In the genomic region with DNA sequence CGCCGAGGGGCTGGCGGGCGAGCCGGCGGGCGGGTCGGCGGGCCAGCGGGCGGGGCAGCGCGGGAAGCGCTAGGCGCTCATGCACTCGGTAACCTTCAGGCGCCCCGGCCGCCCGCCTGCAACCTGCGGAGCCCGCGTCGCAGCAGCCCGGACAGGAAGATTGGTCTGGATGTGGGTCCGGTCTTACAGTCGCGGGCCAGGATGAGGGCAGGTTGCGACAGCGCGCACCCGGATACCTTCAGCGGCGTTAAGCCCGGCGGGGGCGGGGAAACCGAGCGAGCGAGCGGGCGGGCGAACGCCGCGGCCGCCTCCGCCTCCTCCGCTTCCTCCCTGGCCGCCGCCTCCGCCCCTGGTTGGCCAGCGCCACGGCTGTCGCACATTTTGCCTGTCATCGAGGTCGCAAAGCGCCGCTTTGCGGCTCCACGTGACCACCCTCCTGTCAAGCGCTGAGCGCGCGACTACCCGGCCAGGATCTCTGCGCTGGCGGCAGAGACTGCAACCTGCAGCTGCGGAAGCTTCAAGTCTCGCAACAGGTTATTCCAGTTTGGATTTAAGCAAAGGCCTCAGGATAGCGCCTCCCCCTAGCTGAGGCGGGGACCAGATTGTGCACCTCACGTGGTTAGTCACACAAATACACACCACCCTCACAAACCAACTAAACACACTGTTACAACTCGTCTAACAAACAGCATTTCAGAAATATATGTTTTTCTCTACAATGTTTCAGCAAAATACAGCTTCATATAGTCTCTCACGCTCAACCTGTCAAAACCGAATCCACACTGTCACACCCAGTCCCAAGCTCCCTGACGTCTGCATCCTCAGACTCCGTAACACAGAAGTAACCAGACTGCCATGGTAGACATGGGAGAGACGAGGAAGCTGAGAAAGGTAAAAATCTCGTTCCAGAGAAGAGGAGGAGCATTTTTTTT, we compare ENCODE assay signal across 1 cellular context.
TF ChIP-seq lines count a peak whose summit lies in the region.

Gene FAF1, minus strand, starts transcription at position 355 of the 932 bp plus-strand sequence. CDS start 456 bp downstream, outside the sequence.

TF ChIP-seq in K562, 482 proteins besides CTCF, POLR2A, EP300 and RAD21 (continued from another document and continues in another):
- peak; percentile 95 for TF ChIP-seq TBP (optimal IDR thresholded peaks at IDR 0.05; ENCODE audit: low read depth, low read length)
- no peak for TF ChIP-seq ZNF134 (CRISPR knock-in tag; conservative IDR thresholded peaks at IDR 0.05)
- TF ChIP-seq EHMT2 (IDR thresholded peaks at IDR 0.05) = no peak
- no peak for TF ChIP-seq GTF3C2 (IDR thresholded peaks at IDR 0.05; ENCODE audit: borderline replicate concordance, extremely low read depth, insufficient read length)
- TF ChIP-seq, protein P1, sequence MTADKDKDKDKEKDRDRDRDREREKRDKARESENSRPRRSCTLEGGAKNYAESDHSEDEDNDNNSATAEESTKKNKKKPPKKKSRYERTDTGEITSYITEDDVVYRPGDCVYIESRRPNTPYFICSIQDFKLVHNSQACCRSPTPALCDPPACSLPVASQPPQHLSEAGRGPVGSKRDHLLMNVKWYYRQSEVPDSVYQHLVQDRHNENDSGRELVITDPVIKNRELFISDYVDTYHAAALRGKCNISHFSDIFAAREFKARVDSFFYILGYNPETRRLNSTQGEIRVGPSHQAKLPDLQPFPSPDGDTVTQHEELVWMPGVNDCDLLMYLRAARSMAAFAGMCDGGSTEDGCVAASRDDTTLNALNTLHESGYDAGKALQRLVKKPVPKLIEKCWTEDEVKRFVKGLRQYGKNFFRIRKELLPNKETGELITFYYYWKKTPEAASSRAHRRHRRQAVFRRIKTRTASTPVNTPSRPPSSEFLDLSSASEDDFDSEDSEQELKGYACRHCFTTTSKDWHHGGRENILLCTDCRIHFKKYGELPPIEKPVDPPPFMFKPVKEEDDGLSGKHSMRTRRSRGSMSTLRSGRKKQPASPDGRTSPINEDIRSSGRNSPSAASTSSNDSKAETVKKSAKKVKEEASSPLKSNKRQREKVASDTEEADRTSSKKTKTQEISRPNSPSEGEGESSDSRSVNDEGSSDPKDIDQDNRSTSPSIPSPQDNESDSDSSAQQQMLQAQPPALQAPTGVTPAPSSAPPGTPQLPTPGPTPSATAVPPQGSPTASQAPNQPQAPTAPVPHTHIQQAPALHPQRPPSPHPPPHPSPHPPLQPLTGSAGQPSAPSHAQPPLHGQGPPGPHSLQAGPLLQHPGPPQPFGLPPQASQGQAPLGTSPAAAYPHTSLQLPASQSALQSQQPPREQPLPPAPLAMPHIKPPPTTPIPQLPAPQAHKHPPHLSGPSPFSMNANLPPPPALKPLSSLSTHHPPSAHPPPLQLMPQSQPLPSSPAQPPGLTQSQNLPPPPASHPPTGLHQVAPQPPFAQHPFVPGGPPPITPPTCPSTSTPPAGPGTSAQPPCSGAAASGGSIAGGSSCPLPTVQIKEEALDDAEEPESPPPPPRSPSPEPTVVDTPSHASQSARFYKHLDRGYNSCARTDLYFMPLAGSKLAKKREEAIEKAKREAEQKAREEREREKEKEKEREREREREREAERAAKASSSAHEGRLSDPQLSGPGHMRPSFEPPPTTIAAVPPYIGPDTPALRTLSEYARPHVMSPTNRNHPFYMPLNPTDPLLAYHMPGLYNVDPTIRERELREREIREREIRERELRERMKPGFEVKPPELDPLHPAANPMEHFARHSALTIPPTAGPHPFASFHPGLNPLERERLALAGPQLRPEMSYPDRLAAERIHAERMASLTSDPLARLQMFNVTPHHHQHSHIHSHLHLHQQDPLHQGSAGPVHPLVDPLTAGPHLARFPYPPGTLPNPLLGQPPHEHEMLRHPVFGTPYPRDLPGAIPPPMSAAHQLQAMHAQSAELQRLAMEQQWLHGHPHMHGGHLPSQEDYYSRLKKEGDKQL (CRISPR knock-in tag; IDR thresholded peaks at IDR 0.05; ENCODE audit: borderline replicate concordance) = no peak
- TF ChIP-seq PHTF2 (CRISPR knock-in tag; IDR thresholded peaks at IDR 0.05) = no peak; the same call in 1 of the 2 replicates
- no peak; the same call in none of the 2 replicates for TF ChIP-seq ETV5 (CRISPR knock-in tag; IDR thresholded peaks at IDR 0.05; ENCODE audit: low read depth)
- TF ChIP-seq POLR3G (IDR thresholded peaks at IDR 0.05; ENCODE audit: extremely low read depth, insufficient read length, insufficient replicate concordance) = no peak
- TF ChIP-seq DNMT1 (IDR thresholded peaks at IDR 0.05) = no peak
- TF ChIP-seq ZNF324 (CRISPR knock-in tag; IDR thresholded peaks at IDR 0.05) = no peak
- TF ChIP-seq CCNT2 (IDR thresholded peaks at IDR 0.05; ENCODE audit: borderline replicate concordance, extremely low read depth, insufficient read length, low read depth, low read length) = peak; percentile 96
- TF ChIP-seq JUND (IDR thresholded peaks at IDR 0.05; ENCODE audit: borderline replicate concordance, low read depth, low read length) = peak; percentile 78
- TF ChIP-seq JUND (tag; IDR thresholded peaks at IDR 0.05; ENCODE audit: borderline replicate concordance, low read depth, low read length) = peak; percentile 47; the same call in 1 of the 3 replicates
- peak; percentile 85 for TF ChIP-seq NBN (IDR thresholded peaks at IDR 0.05; ENCODE audit: low read depth)
- TF ChIP-seq DEAF1 (CRISPR knock-in tag; IDR thresholded peaks at IDR 0.05) = no peak
- TF ChIP-seq, protein P2, sequence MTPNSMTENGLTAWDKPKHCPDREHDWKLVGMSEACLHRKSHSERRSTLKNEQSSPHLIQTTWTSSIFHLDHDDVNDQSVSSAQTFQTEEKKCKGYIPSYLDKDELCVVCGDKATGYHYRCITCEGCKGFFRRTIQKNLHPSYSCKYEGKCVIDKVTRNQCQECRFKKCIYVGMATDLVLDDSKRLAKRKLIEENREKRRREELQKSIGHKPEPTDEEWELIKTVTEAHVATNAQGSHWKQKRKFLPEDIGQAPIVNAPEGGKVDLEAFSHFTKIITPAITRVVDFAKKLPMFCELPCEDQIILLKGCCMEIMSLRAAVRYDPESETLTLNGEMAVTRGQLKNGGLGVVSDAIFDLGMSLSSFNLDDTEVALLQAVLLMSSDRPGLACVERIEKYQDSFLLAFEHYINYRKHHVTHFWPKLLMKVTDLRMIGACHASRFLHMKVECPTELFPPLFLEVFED (CRISPR knock-in tag; conservative IDR thresholded peaks at IDR 0.05) = no peak
- TF ChIP-seq ZNF584 (CRISPR knock-in tag; IDR thresholded peaks at IDR 0.05; ENCODE audit: low read depth) = no peak
- no peak for TF ChIP-seq DDX20 (tag; IDR thresholded peaks at IDR 0.05; ENCODE audit: low read depth)
- TF ChIP-seq U2AF1 (optimal IDR thresholded peaks at IDR 0.05; ENCODE audit: low read depth, low read length) = peak; percentile 60
- no peak for TF ChIP-seq BCOR (IDR thresholded peaks at IDR 0.05)
- TF ChIP-seq MNT (conservative IDR thresholded peaks at IDR 0.05) = peak; percentile 99 to 100
- TF ChIP-seq ZFP30 (CRISPR knock-in tag; IDR thresholded peaks at IDR 0.05; ENCODE audit: borderline replicate concordance) = no peak
- peak; percentile 85; the same call in 1 of the 2 replicates for TF ChIP-seq GABPB1 (CRISPR knock-in tag; IDR thresholded peaks at IDR 0.05)
- TF ChIP-seq, protein P3, sequence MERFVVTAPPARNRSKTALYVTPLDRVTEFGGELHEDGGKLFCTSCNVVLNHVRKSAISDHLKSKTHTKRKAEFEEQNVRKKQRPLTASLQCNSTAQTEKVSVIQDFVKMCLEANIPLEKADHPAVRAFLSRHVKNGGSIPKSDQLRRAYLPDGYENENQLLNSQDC (CRISPR knock-in tag; IDR thresholded peaks at IDR 0.05) = no peak
- TF ChIP-seq PHF21A (IDR thresholded peaks at IDR 0.05; ENCODE audit: borderline replicate concordance, low read depth) = peak; percentile 78; the same call in 1 of the 2 replicates
- peak; percentile 28; the same call in 1 of the 2 replicates for TF ChIP-seq MAFK (IDR thresholded peaks at IDR 0.05; ENCODE audit: low read length)
- no peak for TF ChIP-seq HBP1 (CRISPR knock-in tag; IDR thresholded peaks at IDR 0.05)
- TF ChIP-seq, protein P4, sequence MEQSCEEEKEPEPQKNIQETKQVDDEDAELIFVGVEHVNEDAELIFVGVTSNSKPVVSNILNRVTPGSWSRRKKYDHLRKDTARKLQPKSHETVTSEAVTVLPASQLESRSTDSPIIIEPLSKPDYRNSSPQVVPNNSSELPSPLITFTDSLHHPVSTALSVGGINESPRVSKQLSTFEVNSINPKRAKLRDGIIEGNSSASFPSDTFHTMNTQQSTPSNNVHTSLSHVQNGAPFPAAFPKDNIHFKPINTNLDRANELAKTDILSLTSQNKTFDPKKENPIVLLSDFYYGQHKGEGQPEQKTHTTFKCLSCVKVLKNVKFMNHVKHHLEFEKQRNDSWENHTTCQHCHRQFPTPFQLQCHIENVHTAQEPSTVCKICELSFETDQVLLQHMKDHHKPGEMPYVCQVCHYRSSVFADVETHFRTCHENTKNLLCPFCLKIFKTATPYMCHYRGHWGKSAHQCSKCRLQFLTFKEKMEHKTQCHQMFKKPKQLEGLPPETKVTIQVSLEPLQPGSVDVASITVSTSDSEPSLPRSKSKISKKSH (CRISPR knock-in tag; IDR thresholded peaks at IDR 0.05) = no peak
- TF ChIP-seq ZBTB26 (CRISPR knock-in tag; IDR thresholded peaks at IDR 0.05) = no peak
- peak; percentile 17 for TF ChIP-seq ZFP36 (IDR thresholded peaks at IDR 0.05; ENCODE audit: low read depth, low read length, partially characterized antibody)
- TF ChIP-seq ZNF699 (CRISPR knock-in tag; IDR thresholded peaks at IDR 0.05; ENCODE audit: insufficient replicate concordance) = no peak
